1 cellular context compared by ENCODE assay signal in the genomic region with DNA sequence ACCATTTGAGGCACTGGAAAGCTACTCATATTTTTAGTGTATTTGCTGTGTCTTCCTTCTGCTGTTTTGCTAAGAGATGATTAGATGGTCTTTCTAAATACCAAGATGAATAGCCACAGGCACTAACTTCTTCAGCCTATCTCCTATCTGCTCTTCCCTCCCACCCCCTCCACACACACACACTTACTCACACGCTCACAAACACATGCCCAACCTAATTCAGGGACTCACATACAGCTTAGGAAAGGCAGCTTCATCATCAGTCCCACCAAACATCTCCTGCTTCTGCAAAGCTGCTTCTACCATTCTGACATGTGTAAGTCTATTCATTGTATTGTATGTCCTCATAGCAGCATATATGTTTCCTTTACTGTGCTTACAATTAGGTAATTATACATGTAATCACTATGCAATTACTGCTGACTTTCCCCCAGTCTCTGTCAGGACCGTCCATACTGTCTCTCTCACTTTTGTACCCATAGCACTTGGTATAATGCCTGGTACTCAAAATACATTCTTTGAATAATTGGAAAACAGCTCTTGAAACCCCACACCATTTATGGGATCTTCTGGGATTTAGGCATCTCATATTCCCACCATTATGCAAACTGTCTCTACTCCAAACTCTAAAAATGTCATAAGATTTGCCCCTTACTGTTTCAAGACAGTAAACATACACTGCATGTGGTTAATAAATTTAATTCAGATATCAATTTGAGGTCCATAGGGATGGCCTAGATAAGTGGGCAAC.
TF ChIP-seq lines count a peak whose summit lies in the region.

No MANE protein-coding gene starts in this region.

TF ChIP-seq in WTC11, 78 proteins besides CTCF, POLR2A, EP300 and RAD21 (continued from another document):
- TF ChIP-seq, protein P1, sequence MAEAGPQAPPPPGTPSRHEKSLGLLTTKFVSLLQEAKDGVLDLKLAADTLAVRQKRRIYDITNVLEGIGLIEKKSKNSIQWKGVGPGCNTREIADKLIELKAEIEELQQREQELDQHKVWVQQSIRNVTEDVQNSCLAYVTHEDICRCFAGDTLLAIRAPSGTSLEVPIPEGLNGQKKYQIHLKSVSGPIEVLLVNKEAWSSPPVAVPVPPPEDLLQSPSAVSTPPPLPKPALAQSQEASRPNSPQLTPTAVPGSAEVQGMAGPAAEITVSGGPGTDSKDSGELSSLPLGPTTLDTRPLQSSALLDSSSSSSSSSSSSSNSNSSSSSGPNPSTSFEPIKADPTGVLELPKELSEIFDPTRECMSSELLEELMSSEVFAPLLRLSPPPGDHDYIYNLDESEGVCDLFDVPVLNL (CRISPR knock-in tag; IDR thresholded peaks at IDR 0.05; ENCODE audit: borderline replicate concordance, low read depth), result no peak
- TF ChIP-seq, protein P2, sequence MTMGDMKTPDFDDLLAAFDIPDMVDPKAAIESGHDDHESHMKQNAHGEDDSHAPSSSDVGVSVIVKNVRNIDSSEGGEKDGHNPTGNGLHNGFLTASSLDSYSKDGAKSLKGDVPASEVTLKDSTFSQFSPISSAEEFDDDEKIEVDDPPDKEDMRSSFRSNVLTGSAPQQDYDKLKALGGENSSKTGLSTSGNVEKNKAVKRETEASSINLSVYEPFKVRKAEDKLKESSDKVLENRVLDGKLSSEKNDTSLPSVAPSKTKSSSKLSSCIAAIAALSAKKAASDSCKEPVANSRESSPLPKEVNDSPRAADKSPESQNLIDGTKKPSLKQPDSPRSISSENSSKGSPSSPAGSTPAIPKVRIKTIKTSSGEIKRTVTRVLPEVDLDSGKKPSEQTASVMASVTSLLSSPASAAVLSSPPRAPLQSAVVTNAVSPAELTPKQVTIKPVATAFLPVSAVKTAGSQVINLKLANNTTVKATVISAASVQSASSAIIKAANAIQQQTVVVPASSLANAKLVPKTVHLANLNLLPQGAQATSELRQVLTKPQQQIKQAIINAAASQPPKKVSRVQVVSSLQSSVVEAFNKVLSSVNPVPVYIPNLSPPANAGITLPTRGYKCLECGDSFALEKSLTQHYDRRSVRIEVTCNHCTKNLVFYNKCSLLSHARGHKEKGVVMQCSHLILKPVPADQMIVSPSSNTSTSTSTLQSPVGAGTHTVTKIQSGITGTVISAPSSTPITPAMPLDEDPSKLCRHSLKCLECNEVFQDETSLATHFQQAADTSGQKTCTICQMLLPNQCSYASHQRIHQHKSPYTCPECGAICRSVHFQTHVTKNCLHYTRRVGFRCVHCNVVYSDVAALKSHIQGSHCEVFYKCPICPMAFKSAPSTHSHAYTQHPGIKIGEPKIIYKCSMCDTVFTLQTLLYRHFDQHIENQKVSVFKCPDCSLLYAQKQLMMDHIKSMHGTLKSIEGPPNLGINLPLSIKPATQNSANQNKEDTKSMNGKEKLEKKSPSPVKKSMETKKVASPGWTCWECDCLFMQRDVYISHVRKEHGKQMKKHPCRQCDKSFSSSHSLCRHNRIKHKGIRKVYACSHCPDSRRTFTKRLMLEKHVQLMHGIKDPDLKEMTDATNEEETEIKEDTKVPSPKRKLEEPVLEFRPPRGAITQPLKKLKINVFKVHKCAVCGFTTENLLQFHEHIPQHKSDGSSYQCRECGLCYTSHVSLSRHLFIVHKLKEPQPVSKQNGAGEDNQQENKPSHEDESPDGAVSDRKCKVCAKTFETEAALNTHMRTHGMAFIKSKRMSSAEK (CRISPR knock-in tag; IDR thresholded peaks at IDR 0.05; ENCODE audit: borderline replicate concordance), result no peak
- TF ChIP-seq, protein P3, sequence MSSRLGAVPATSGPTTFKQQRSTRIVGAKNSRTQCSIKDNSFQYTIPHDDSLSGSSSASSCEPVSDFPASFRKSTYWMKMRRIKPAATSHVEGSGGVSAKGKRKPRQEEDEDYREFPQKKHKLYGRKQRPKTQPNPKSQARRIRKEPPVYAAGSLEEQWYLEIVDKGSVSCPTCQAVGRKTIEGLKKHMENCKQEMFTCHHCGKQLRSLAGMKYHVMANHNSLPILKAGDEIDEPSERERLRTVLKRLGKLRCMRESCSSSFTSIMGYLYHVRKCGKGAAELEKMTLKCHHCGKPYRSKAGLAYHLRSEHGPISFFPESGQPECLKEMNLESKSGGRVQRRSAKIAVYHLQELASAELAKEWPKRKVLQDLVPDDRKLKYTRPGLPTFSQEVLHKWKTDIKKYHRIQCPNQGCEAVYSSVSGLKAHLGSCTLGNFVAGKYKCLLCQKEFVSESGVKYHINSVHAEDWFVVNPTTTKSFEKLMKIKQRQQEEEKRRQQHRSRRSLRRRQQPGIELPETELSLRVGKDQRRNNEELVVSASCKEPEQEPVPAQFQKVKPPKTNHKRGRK (CRISPR knock-in tag; IDR thresholded peaks at IDR 0.05; ENCODE audit: borderline replicate concordance), result no peak
- TF ChIP-seq ZNF671 (CRISPR knock-in tag; IDR thresholded peaks at IDR 0.05) (no peak), ZNF138 (CRISPR knock-in tag; conservative IDR thresholded peaks at IDR 0.05) (no peak), FOXJ3 (CRISPR knock-in tag; IDR thresholded peaks at IDR 0.05; ENCODE audit: borderline replicate concordance) (no peak), IRF2 (CRISPR knock-in tag; IDR thresholded peaks at IDR 0.05; ENCODE audit: borderline replicate concordance, low read depth) (no peak)
